Comparison of ENCODE assay signal across 9 cellular contexts in the genomic region with DNA sequence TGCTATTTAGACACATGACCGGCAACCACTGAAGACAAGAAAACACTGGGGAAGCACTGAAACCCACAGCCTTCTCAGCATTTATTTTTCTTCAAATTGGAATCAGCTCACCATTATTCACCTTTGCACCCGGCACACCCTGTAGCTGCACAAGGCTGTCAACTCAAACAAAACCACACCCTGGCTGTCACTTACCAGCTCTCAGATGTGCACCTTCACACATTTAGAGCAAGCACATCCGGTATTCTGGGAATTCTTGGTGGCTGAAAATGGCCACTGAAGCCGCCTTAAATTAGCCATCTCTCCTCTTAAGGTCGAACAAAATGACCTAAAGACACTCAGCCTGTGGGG. TPM values are rescaled to one million over a fixed set of nuclear protein-coding genes. Genes with fewer than 3 reads are reported as not detected.
DNase-seq lines count a peak whose midpoint lies in the region; ATAC-seq and FAIRE-seq lines count a peak whose summit lies in the region.
"Had no signal": no experiment of that assay in that cellular context is flagged by ENCODE, and none has a peak within 500 bp of the region (broad histone marks: within the 10 kb centered on the region; RNA-seq: fewer than 3 reads in every experiment).

No MANE protein-coding gene starts in this region.

- intact Hi-C loops in right cardiac atrium (cut with DNase I): loop anchor here in 2 of 4 donors (10.0 kb wide), 1 partner anchor 158 kb away; no protein-coding TSS in a partner anchor

- peak overlapping the region; percentile 98 for H3K27ac Mint-ChIP-seq in activated T-cell treated with anti-CD3 and anti-CD28 coated beads, Interleukin-2, amount 50 U/mL, for 24 hours

- peaks cover 76% of the 10 kb centered on the region for H3K4me1 Mint-ChIP-seq in activated T-cell treated with anti-CD3 and anti-CD28 coated beads, Interleukin-2, amount 50 U/mL, for 24 hours (ENCODE audit: low read depth)

- DNase-seq in GM19239 (ENCODE audit: insufficient read length, low spot score) (peak; percentile 40), right cardiac atrium (no peak), dedifferentiated amniotic fluid mesenchymal stem cell (ENCODE audit: extremely low spot score) (no peak), cerebellum (ENCODE audit: low spot score) (no peak)
- no peak for DNase-seq in activated T-cell treated with anti-CD3 and anti-CD28 coated beads, Interleukin-2, amount 50 U/mL, for 24 hours
- peak; percentile 45 for DNase-seq in stimulated activated CD8-positive, alpha-beta memory T cell treated with anti-CD3 and anti-CD28 coated beads, Interleukin-12 subunit alpha, Interleukin-12 subunit beta, amount 100 ng/mL, for 24 hours (ENCODE audit: extremely low read depth)

- no peak for FAIRE-seq in GM19239 (lab: Jason Lieb, UNC)

- ATAC-seq in HG03442 (IDR thresholded peaks at IDR 0.05; ENCODE audit: unreplicated experiment): peak; percentile 17
- no peak for ATAC-seq in right cardiac atrium

- H2AFZ ChIP-seq in ACC112 (ENCODE audit: low read length, unreplicated experiment): peak overlapping the region; percentile 34

- peaks cover 16% of the 10 kb centered on the region for H3K27me3 Mint-ChIP-seq in activated T-cell treated with anti-CD3 and anti-CD28 coated beads, Interleukin-2, amount 50 U/mL, for 24 hours

- no peaks in the 10 kb centered on the region for H3K9me3 ChIP-seq in right cardiac atrium (ENCODE audit: control insufficient read depth, low read length)

- H3K27ac ChIP-seq in ACC112 (ENCODE audit: low read depth, low read length) (peak overlapping the region; percentile 89), right cardiac atrium (ENCODE audit: low read length) (peak overlapping the region; percentile 31)

- 48% methylated on average over 5 of the region's 5 CpGs for WGBS in right cardiac atrium

- H3K79me2 ChIP-seq in ACC112 (ENCODE audit: control insufficient read depth, insufficient read depth, low read length, unreplicated experiment): peaks cover 18% of the 10 kb centered on the region

- no peaks in the 10 kb centered on the region for H3K36me3 Mint-ChIP-seq in activated T-cell treated with anti-CD3 and anti-CD28 coated beads, Interleukin-2, amount 50 U/mL, for 24 hours (ENCODE audit: low read depth)

- H3K4me3 ChIP-seq in ACC112 (ENCODE audit: low read depth, low read length): peak overlapping the region; percentile 68
- no peak overlapping the region for H3K4me3 ChIP-seq in right cardiac atrium (ENCODE audit: low read length)

- H3K9me3 Mint-ChIP-seq in activated T-cell treated with anti-CD3 and anti-CD28 coated beads, Interleukin-2, amount 50 U/mL, for 24 hours: no peaks in the 10 kb centered on the region

- peaks cover 11% of the 10 kb centered on the region for H3K27me3 ChIP-seq in ACC112 (ENCODE audit: insufficient read depth, low read length)
- no peaks in the 10 kb centered on the region for H3K27me3 ChIP-seq in right cardiac atrium (ENCODE audit: control insufficient read depth, insufficient read depth)

- peak overlapping the region; percentile 73 for H3K4me3 Mint-ChIP-seq in activated T-cell treated with anti-CD3 and anti-CD28 coated beads, Interleukin-2, amount 50 U/mL, for 24 hours

- peaks cover 25% of the 10 kb centered on the region for H3K4me1 ChIP-seq in ACC112 (ENCODE audit: control insufficient read depth, insufficient read depth, low read length, unreplicated experiment)
- peaks cover 13% of the 10 kb centered on the region for H3K4me1 ChIP-seq in right cardiac atrium (ENCODE audit: control insufficient read depth, insufficient read depth, low read length)

- H3K36me3 ChIP-seq in ACC112 (ENCODE audit: insufficient read depth, low read length): no peaks in the 10 kb centered on the region

RNA-seq across cellular contexts. Expression of a gene that starts 5.9 kb away (rescaled TPM):
- 1 to 10 TPM; 4.4 to 5.9 (median 5.5) TPM for total RNA-seq in right cardiac atrium
- 3.5 TPM for polyA plus RNA-seq in right cardiac atrium
- total RNA-seq in cerebellum: 5.7 TPM

RNA-seq across cellular contexts. Expression of a gene that starts 6.2 kb away (rescaled TPM):
- total RNA-seq in right cardiac atrium: not detected
- polyA plus RNA-seq in right cardiac atrium: not detected
- 0.45 TPM for total RNA-seq in cerebellum
- total RNA-seq: myocyte had no signal

RNA-seq across cellular contexts. Expression of a gene that starts 56.4 kb away (rescaled TPM):
- total RNA-seq in right cardiac atrium (10 to 100 TPM; 28.2 to 35.7 (median 32.1) TPM), cerebellum (45.0 TPM)
- 16.3 TPM for polyA plus RNA-seq in right cardiac atrium

Comparison
In these comparisons a context has a peak if more than half of its experiments do, and no peak if none do; other contexts are left out.
1. DNase-seq: peak in GM19239 (single experiment) and stimulated activated CD8-positive, alpha-beta memory T cell treated with anti-CD3 and anti-CD28 coated beads, Interleukin-12 subunit alpha, Interleukin-12 subunit beta, amount 100 ng/mL, for 24 hours (single experiment); none in activated T-cell treated with anti-CD3 and anti-CD28 coated beads, Interleukin-2, amount 50 U/mL, for 24 hours (single experiment), right cardiac atrium (0 of 3), dedifferentiated amniotic fluid mesenchymal stem cell (single experiment) and cerebellum (single experiment).